ENCODE assay signal across 17 cellular contexts in the genomic region with DNA sequence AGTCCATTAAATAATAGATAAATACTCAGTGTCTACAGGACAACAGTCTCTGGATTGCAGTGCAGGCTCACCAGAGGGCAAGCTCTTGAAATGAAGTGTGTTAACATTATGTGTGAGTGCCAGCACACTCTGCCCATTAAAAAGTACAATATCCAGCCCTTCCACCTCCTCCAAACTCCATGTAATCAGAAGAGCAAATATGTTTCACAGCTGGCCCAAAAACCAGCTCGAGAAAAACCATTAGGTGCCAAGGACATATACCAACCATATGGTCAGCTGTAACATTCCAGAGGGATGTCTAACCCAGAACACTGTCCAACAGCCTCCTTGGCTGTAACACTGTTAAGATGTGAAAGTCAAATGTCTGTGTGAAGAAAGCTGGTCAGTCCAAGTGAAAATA.
A peak's percentile ranks its signal among the peaks of the same experiment; 100 is the strongest.
DNase-seq lines count a peak whose midpoint lies in the region; ATAC-seq and TF ChIP-seq lines count a peak whose summit lies in the region.
"Had no signal": no experiment of that assay in that cellular context is flagged by ENCODE, and none has a peak within 500 bp of the region (broad histone marks: within the 10 kb centered on the region; RNA-seq: fewer than 3 reads in every experiment).

No MANE protein-coding gene starts in this region.

- H3K4me1 ChIP-seq in breast epithelium (no peaks in the 10 kb centered on the region), fibroblast of lung (ENCODE audit: control insufficient read depth, extremely low read depth, insufficient read depth, low read length) (peaks cover 4% of the 10 kb centered on the region), smooth muscle cell (ENCODE audit: low read depth) (peaks cover 9% of the 10 kb centered on the region)
- H3K4me1 ChIP-seq: colonic mucosa, spleen had no signal

- 16% methylated on average over 1 of the region's 1 CpG for WGBS in smooth muscle cell (ENCODE audit: low lambda C conversion rate)

- H3K9me3 Mint-ChIP-seq in MCF 10A (ENCODE audit: unreplicated experiment): no peaks in the 10 kb centered on the region
- no peaks in the 10 kb centered on the region for H3K9me3 Mint-ChIP-seq in stimulated activated memory B cell treated with anti-CD40 and anti-IgM and Interleukin-4, amounts not matched to agents 10 μg/mL and 1 μg/mL and 100 μg/mL, for 72 hours
- H3K9me3 Mint-ChIP-seq: activated T-cell treated with anti-CD3 and anti-CD28 coated beads, Interleukin-2, amount 50 U/mL, for 24 hours had no signal

- no peak overlapping the region for H3K4me2 ChIP-seq in fibroblast of lung (ENCODE audit: extremely low read depth, insufficient read depth, low read length)
- H3K4me2 ChIP-seq in smooth muscle cell: no peak overlapping the region

- H3K36me3 ChIP-seq in breast epithelium (no peaks in the 10 kb centered on the region), fibroblast of lung (ENCODE audit: control insufficient read depth, insufficient read depth, low read length) (no peaks in the 10 kb centered on the region), smooth muscle cell (ENCODE audit: low read depth) (no peaks in the 10 kb centered on the region)
- H3K36me3 ChIP-seq: colonic mucosa, spleen had no signal

- no peaks in the 10 kb centered on the region for H3K27me3 Mint-ChIP-seq in MCF 10A (ENCODE audit: insufficient read depth, unreplicated experiment)
- H3K27me3 Mint-ChIP-seq in stimulated activated memory B cell treated with anti-CD40 and anti-IgM and Interleukin-4, amounts not matched to agents 10 μg/mL and 1 μg/mL and 100 μg/mL, for 72 hours: no peaks in the 10 kb centered on the region
- H3K27me3 Mint-ChIP-seq: activated T-cell treated with anti-CD3 and anti-CD28 coated beads, Interleukin-2, amount 50 U/mL, for 24 hours had no signal

- peaks cover 8% of the 10 kb centered on the region for H3F3A ChIP-seq in smooth muscle cell (ENCODE audit: low read depth)

- H4K20me1 ChIP-seq in fibroblast of lung (ENCODE audit: control insufficient read depth, extremely low read depth, insufficient read depth, low read length) (no peaks in the 10 kb centered on the region), smooth muscle cell (ENCODE audit: low read depth) (no peaks in the 10 kb centered on the region)

- peak; percentile 42 for DNase-seq in MCF 10A (ENCODE audit: unreplicated experiment)
- no peak for DNase-seq in breast epithelium (ENCODE audit: low spot score in 2 of 2)
- peak; percentile 20 for DNase-seq in NCI-H69 (lab: John Stamatoyannopoulos, UW)
- DNase-seq in fibroblast of lung (ENCODE audit: low read depth in 2 of 2): peak; percentile 24 to 82
- DNase-seq in smooth muscle cell (lab: John Stamatoyannopoulos, UW; ENCODE audit: unreplicated experiment): no peak
- no peak for DNase-seq in activated CD4-positive, CD25-positive, alpha-beta regulatory T cell (lab: John Stamatoyannopoulos, UW)
- DNase-seq in left ventricle myocardium superior: no peak
- DNase-seq: ACHN; activated CD4-positive, alpha-beta T cell treated with anti-CD3 and anti-CD28 coated beads for 48 hours; activated T-cell treated with anti-CD3 and anti-CD28 coated beads, Interleukin-2, amount 50 U/mL, for 24 hours; colonic mucosa; NCI-H1105 treated with DMSO at 0.1 percent for 48 hours; occipital lobe; spleen; T-helper 2 cell had no signal

- H3K27ac ChIP-seq in breast epithelium (no peak overlapping the region), fibroblast of lung (ENCODE audit: insufficient read depth, low read length) (no peak overlapping the region), smooth muscle cell (ENCODE audit: low read depth) (peak overlapping the region; percentile 1)
- H3K27ac ChIP-seq: colonic mucosa, spleen had no signal

- no peaks in the 10 kb centered on the region for H3K36me3 Mint-ChIP-seq in MCF 10A (ENCODE audit: insufficient read depth, unreplicated experiment)
- no peaks in the 10 kb centered on the region for H3K36me3 Mint-ChIP-seq in stimulated activated memory B cell treated with anti-CD40 and anti-IgM and Interleukin-4, amounts not matched to agents 10 μg/mL and 1 μg/mL and 100 μg/mL, for 72 hours

- H3K9me3 ChIP-seq in breast epithelium (no peaks in the 10 kb centered on the region), fibroblast of lung (ENCODE audit: control insufficient read depth, insufficient read depth, low read depth, low read length) (no peaks in the 10 kb centered on the region), smooth muscle cell (replicated peaks; ENCODE audit: low read depth) (no peaks in the 10 kb centered on the region)
- H3K9me3 ChIP-seq: colonic mucosa, spleen had no signal

- H3K79me2 ChIP-seq in fibroblast of lung (ENCODE audit: control insufficient read depth, insufficient read depth, low read length) (no peaks in the 10 kb centered on the region), smooth muscle cell (ENCODE audit: low read depth) (no peaks in the 10 kb centered on the region)

- TF ChIP-seq POLR2A in breast epithelium (IDR thresholded peaks at IDR 0.05): no peak

- no peak overlapping the region for H3K4me3 Mint-ChIP-seq in MCF 10A (ENCODE audit: unreplicated experiment)
- H3K4me3 Mint-ChIP-seq in stimulated activated memory B cell treated with anti-CD40 and anti-IgM and Interleukin-4, amounts not matched to agents 10 μg/mL and 1 μg/mL and 100 μg/mL, for 72 hours: no peak overlapping the region
- H3K4me3 Mint-ChIP-seq: activated T-cell treated with anti-CD3 and anti-CD28 coated beads, Interleukin-2, amount 50 U/mL, for 24 hours had no signal

- H3K4me3 ChIP-seq in breast epithelium (no peak overlapping the region), fibroblast of lung (replicated peaks in 1 of 4; ENCODE audit: control extremely low read depth in 1 of 4, insufficient read depth in 1 of 4, low read depth in 3 of 4, low read length in 4 of 4) (no peak overlapping the region), smooth muscle cell (no peak overlapping the region)
- H3K4me3 ChIP-seq: colonic mucosa, spleen had no signal

- TF ChIP-seq CTCF in MCF 10A (IDR thresholded peaks at IDR 0.05; ENCODE audit: unreplicated experiment): no peak
- no peak for TF ChIP-seq CTCF in breast epithelium (IDR thresholded peaks at IDR 0.05)
- TF ChIP-seq CTCF in fibroblast of lung (conservative IDR thresholded peaks at IDR 0.05 in 1 of 2, IDR thresholded peaks at IDR 0.05 in 1 of 2; ENCODE audit: low read depth in 1 of 2, low read length in 2 of 2): no peak
- no peak for TF ChIP-seq CTCF in smooth muscle cell (IDR thresholded peaks at IDR 0.05; ENCODE audit: borderline replicate concordance, insufficient read depth, poor library complexity, severe bottlenecking)

- peaks cover 32% of the 10 kb centered on the region for H3K4me1 Mint-ChIP-seq in MCF 10A (ENCODE audit: insufficient read depth, unreplicated experiment)
- no peaks in the 10 kb centered on the region for H3K4me1 Mint-ChIP-seq in stimulated activated memory B cell treated with anti-CD40 and anti-IgM and Interleukin-4, amounts not matched to agents 10 μg/mL and 1 μg/mL and 100 μg/mL, for 72 hours

- no peak overlapping the region for H3K9ac ChIP-seq in fibroblast of lung (ENCODE audit: insufficient read depth, low read length)
- no peak overlapping the region for H3K9ac ChIP-seq in smooth muscle cell (ENCODE audit: low read depth)

- CTCF ChIA-PET in MCF 10A (lab: Yijun Ruan, JAX): interaction anchor here (0.8 to 2.0 kb wide), 9 partner anchors 10 to 954 kb away, joined by 3 to 33 read pairs (median 4); no protein-coding TSS in a partner anchor

- H3K27ac Mint-ChIP-seq in MCF 10A (ENCODE audit: low read depth, unreplicated experiment): peak overlapping the region; percentile 93
- H3K27ac Mint-ChIP-seq in stimulated activated memory B cell treated with anti-CD40 and anti-IgM and Interleukin-4, amounts not matched to agents 10 μg/mL and 1 μg/mL and 100 μg/mL, for 72 hours: no peak overlapping the region
- H3K27ac Mint-ChIP-seq: activated T-cell treated with anti-CD3 and anti-CD28 coated beads, Interleukin-2, amount 50 U/mL, for 24 hours had no signal

- BruUV-seq in MCF 10A (replicated peaks; lab: Mats Ljungman, UMichigan): no TSS peak

- POLR2A ChIA-PET in MCF 10A (lab: Yijun Ruan, JAX): interaction anchor here (0.7 to 1.0 kb wide), 3 partner anchors 78 to 241 kb away, joined by 3 read pairs; no protein-coding TSS in a partner anchor

- H3K27me3 ChIP-seq in breast epithelium: no peaks in the 10 kb centered on the region
- no peaks in the 10 kb centered on the region for H3K27me3 ChIP-seq in fibroblast of lung (ENCODE audit: control insufficient read depth, insufficient read depth, low read length)
- no peaks in the 10 kb centered on the region for H3K27me3 ChIP-seq in smooth muscle cell (ENCODE audit: low read depth)
- H3K27me3 ChIP-seq: colonic mucosa, spleen had no signal

- H2AFZ ChIP-seq in fibroblast of lung (ENCODE audit: low read length) (no peak overlapping the region), smooth muscle cell (ENCODE audit: low read depth) (no peak overlapping the region)

- intact Hi-C loops in MCF 10A (cut with micrococcal nuclease) (loop anchor here (5.0 kb wide), 1 partner anchor 152 kb away; no protein-coding TSS in a partner anchor), breast epithelium (cut with DNase I; ENCODE audit: low total_unique reads) (no loop called here), left ventricle myocardium superior (cut with micrococcal nuclease) (loop anchor here (10.0 kb wide), 1 partner anchor 174 kb away; no protein-coding TSS in a partner anchor)

- no peak for ATAC-seq in stimulated activated memory B cell treated with anti-CD40 and anti-IgM and Interleukin-4, amounts not matched to agents 10 μg/mL and 1 μg/mL and 100 μg/mL, for 72 hours
- ATAC-seq in left ventricle myocardium superior: no peak
- ATAC-seq: Panc1 had no signal

Comparison
In these comparisons a context has a peak if more than half of its experiments do, and no peak if none do; other contexts are left out.
1. DNase-seq: peak in MCF 10A (single experiment), NCI-H69 (single experiment) and fibroblast of lung (2 of 2); none in breast epithelium (0 of 2), smooth muscle cell (single experiment), activated CD4-positive, CD25-positive, alpha-beta regulatory T cell (0 of 4) and left ventricle myocardium superior (single experiment).